Comparison of ENCODE assay signal across 8 cellular contexts in genomic region chr11:119315139-119316016, GRCh38. TPM values are rescaled to one million over a fixed set of nuclear protein-coding genes. Genes with fewer than 3 reads are reported as not detected.
DNase-seq lines count a peak whose midpoint lies in the region; ATAC-seq and TF ChIP-seq lines count a peak whose summit lies in the region.

No MANE protein-coding gene starts in this region.

- H3K36me3 Mint-ChIP-seq in CD8-positive, alpha-beta T cell = no peaks in the 10 kb centered on the region

- intact Hi-C loops in CD8-positive, alpha-beta T cell (cut with DNase I, micrococcal nuclease) = loop anchor here in 1 of 2 experiments (1.0 kb wide), 1 partner anchor 24 kb away; no protein-coding TSS in a partner anchor
- intact Hi-C loops in colonic mucosa (cut with DNase I) = no loop called here
- intact Hi-C loops in lower lobe of right lung (cut with DNase I) = no loop called here

- POLR2A ChIA-PET in CD8-positive, alpha-beta T cell (lab: Charles Lee) = interaction anchor here (0.5 to 1.5 kb wide), 6 partner anchors 8 to 220 kb away, joined by 3 to 4 read pairs (median 3); partner anchors contain the start of gene CBL

- no peak overlapping the region for H3K27ac ChIP-seq in CD8-positive, alpha-beta T cell (ENCODE audit: low read depth, low read length)
- H3K27ac ChIP-seq in colonic mucosa (peak overlapping the region; percentile 61), lower lobe of right lung (peak overlapping the region; percentile 90)

- peaks cover 27% of the 10 kb centered on the region for H3K4me1 ChIP-seq in CD8-positive, alpha-beta T cell (ENCODE audit: insufficient read depth, low read length)
- H3K4me1 ChIP-seq in colonic mucosa = peaks cover 7% of the 10 kb centered on the region
- H3K4me1 ChIP-seq in lower lobe of right lung = peaks cover 53% of the 10 kb centered on the region

- peak in 5 of 7 experiments; percentile 45 to 73 (median 60) for DNase-seq in CD8-positive, alpha-beta T cell
- DNase-seq in T1000 (lab: John Stamatoyannopoulos, UW) (peak; percentile 24), colonic mucosa (no peak), lower lobe of right lung (no peak)
- DNase-seq in stimulated activated naive CD8-positive, alpha-beta T cell treated with anti-CD3 and anti-CD28 coated beads, Interleukin-15, Interleukin-2, amounts not matched to agents 100 U/mL and 50 U/mL, for 24 hours = peak; percentile 59

- H3K9me3 ChIP-seq in CD8-positive, alpha-beta T cell (ENCODE audit: low read length) = no peaks in the 10 kb centered on the region
- H3K9me3 ChIP-seq in colonic mucosa (no peaks in the 10 kb centered on the region), lower lobe of right lung (no peaks in the 10 kb centered on the region)

- H3K27ac Mint-ChIP-seq in CD8-positive, alpha-beta T cell = no peak overlapping the region

- peak; percentile 66 for ATAC-seq in CD8-positive, alpha-beta T cell
- peak; percentile 32 for ATAC-seq in HG03354 (IDR thresholded peaks at IDR 0.05; ENCODE audit: poor library complexity, severe bottlenecking, unreplicated experiment)
- ATAC-seq in lower lobe of right lung = peak; percentile 26 to 41
- peak; percentile 46 for ATAC-seq in stimulated activated naive CD8-positive, alpha-beta T cell treated with anti-CD3 and anti-CD28 coated beads, Interleukin-15, Interleukin-2, amounts not matched to agents 100 U/mL and 50 U/mL, for 24 hours
- ATAC-seq in GM19351 (IDR thresholded peaks at IDR 0.05; ENCODE audit: unreplicated experiment) = no peak
- no peak for ATAC-seq in GM18517 (IDR thresholded peaks at IDR 0.05; ENCODE audit: unreplicated experiment)

- peaks cover 12% of the 10 kb centered on the region for H3K27me3 ChIP-seq in CD8-positive, alpha-beta T cell (ENCODE audit: insufficient read depth, low read length)
- H3K27me3 ChIP-seq in colonic mucosa (peaks cover 24% of the 10 kb centered on the region), lower lobe of right lung (ENCODE audit: low read depth) (peaks cover 46% of the 10 kb centered on the region)

- peaks cover 27% of the 10 kb centered on the region for H3K4me1 Mint-ChIP-seq in CD8-positive, alpha-beta T cell (ENCODE audit: low read depth)

- no peaks in the 10 kb centered on the region for H3K36me3 ChIP-seq in CD8-positive, alpha-beta T cell (ENCODE audit: insufficient read depth, low read length)
- H3K36me3 ChIP-seq in colonic mucosa (no peaks in the 10 kb centered on the region), lower lobe of right lung (peaks cover 18% of the 10 kb centered on the region)

- CTCF ChIA-PET in CD8-positive, alpha-beta T cell (lab: Charles Lee) = interaction anchor here (1.0 to 2.4 kb wide), 5 partner anchors 8 to 110 kb away, joined by 3 to 20 read pairs (median 7); partner anchors contain the start of gene CBL

- peak overlapping the region; percentile 76 for H3K4me3 Mint-ChIP-seq in CD8-positive, alpha-beta T cell

- H3K27me3 Mint-ChIP-seq in CD8-positive, alpha-beta T cell (ENCODE audit: low read depth) = peaks cover 7% of the 10 kb centered on the region

- H3K9ac ChIP-seq in colonic mucosa (ENCODE audit: low read depth in 2 of 2, low read length in 2 of 2) = peak overlapping the region; percentile 74 to 81

- TF ChIP-seq CTCF in CD8-positive, alpha-beta T cell (IDR thresholded peaks at IDR 0.05) = no peak
- TF ChIP-seq CTCF in colonic mucosa (IDR thresholded peaks at IDR 0.05) = no peak
- TF ChIP-seq CTCF in lower lobe of right lung (IDR thresholded peaks at IDR 0.05) = no peak

- H3K9me3 Mint-ChIP-seq in CD8-positive, alpha-beta T cell = no peaks in the 10 kb centered on the region

- peak overlapping the region; percentile 67 for H3K4me3 ChIP-seq in CD8-positive, alpha-beta T cell (ENCODE audit: low read depth, low read length)
- H3K4me3 ChIP-seq in colonic mucosa = peak overlapping the region; percentile 44
- peak overlapping the region; percentile 51 for H3K4me3 ChIP-seq in lower lobe of right lung

RNA-seq across cellular contexts. Expression of gene MCAM, which starts 1.6 kb away (rescaled TPM):
- total RNA-seq in CD8-positive, alpha-beta T cell = 10 to 100 TPM; 16.1 to 18.3 TPM
- total RNA-seq in colonic mucosa = 10 to 100 TPM in 1 of 2 donors, 1 to 10 TPM in 1; 5.4 to 36.9 TPM
- 67.1 TPM for total RNA-seq in lower lobe of right lung

RNA-seq across cellular contexts. Expression of gene RNF26, which starts 18.9 kb away (rescaled TPM):
- total RNA-seq in CD8-positive, alpha-beta T cell = 10 to 100 TPM; 20.9 TPM
- total RNA-seq in colonic mucosa = 10 to 100 TPM; 22.9 to 46.6 TPM
- total RNA-seq in lower lobe of right lung = 19.3 TPM

RNA-seq across cellular contexts. Expression of gene C1QTNF5, which starts 25.3 kb away (rescaled TPM):
- total RNA-seq in CD8-positive, alpha-beta T cell = not detected
- 1 to 10 TPM; 5.3 to 8.7 TPM for total RNA-seq in colonic mucosa
- total RNA-seq in lower lobe of right lung = 28.2 TPM

RNA-seq across cellular contexts. Expression of gene MFRP, which starts 31.1 kb away (rescaled TPM):
- total RNA-seq in CD8-positive, alpha-beta T cell = not detected
- total RNA-seq in colonic mucosa = not detected
- not detected for total RNA-seq in lower lobe of right lung

Comparison
In these comparisons a context has a peak if more than half of its experiments do, and no peak if none do; other contexts are left out.
1. ATAC-seq: peak in CD8-positive, alpha-beta T cell (single experiment), HG03354 (single experiment), lower lobe of right lung (2 of 2) and stimulated activated naive CD8-positive, alpha-beta T cell treated with anti-CD3 and anti-CD28 coated beads, Interleukin-15, Interleukin-2, amounts not matched to agents 100 U/mL and 50 U/mL, for 24 hours (single experiment); none in GM19351 (single experiment) and GM18517 (single experiment).
2. DNase-seq: peak in CD8-positive, alpha-beta T cell (5 of 7), T1000 (single experiment) and stimulated activated naive CD8-positive, alpha-beta T cell treated with anti-CD3 and anti-CD28 coated beads, Interleukin-15, Interleukin-2, amounts not matched to agents 100 U/mL and 50 U/mL, for 24 hours (single experiment); none in colonic mucosa (single experiment) and lower lobe of right lung (single experiment).
3. RNA of gene C1QTNF5, which starts 25.3 kb away (total RNA-seq): 28.2 TPM in lower lobe of right lung (single experiment) and 5.3 to 8.7 TPM in colonic mucosa; not detected in CD8-positive, alpha-beta T cell; every median in the first group is over 4 times any median in the second.
4. Peak in every context shown above with its lines, with median percentiles within 50 percentile points of each other: H3K4me3 ChIP-seq.